Comparison of ENCODE assay signal across 8 cellular contexts in the genomic region with DNA sequence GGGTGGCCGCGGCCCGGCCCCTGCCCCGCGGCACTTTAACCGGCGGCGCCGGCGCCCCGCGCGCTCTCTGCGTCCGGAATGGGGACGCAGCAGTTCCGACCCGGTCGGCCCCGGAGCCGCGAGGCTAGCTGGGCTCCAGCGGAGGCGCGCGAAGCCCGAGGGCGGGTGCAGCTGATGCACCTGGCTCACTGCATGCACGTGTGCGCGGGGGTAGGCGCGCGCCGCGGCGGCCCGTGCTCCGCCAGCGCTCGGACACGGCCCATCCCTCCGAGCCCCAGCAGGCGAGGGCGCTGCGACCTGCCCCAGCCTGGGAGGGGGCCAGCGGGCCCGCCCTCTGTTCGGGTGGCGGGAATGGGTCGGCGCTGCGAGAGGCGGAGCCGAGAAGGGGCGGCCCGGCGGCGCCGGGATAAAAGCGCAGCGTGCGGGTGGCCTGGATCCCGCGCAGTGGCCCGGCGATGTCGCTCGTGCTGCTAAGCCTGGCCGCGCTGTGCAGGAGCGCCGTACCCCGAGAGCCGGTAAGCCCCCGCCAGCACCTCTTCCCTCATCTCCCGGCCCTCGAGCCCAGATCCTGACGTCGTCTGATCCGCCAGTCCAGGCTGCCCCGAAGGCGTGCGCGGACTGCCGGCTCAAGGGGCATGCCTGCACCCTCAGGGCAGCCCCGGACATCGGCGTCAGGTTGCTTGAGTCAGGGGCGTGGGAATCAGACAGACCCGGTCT. TPM values are rescaled to one million over a fixed set of nuclear protein-coding genes. Genes with fewer than 3 reads are reported as not detected.
A peak's percentile ranks its signal among the peaks of the same experiment; 100 is the strongest.
DNase-seq lines count a peak whose midpoint lies in the region; ATAC-seq and TF ChIP-seq lines count a peak whose summit lies in the region.

A gene with protein sequence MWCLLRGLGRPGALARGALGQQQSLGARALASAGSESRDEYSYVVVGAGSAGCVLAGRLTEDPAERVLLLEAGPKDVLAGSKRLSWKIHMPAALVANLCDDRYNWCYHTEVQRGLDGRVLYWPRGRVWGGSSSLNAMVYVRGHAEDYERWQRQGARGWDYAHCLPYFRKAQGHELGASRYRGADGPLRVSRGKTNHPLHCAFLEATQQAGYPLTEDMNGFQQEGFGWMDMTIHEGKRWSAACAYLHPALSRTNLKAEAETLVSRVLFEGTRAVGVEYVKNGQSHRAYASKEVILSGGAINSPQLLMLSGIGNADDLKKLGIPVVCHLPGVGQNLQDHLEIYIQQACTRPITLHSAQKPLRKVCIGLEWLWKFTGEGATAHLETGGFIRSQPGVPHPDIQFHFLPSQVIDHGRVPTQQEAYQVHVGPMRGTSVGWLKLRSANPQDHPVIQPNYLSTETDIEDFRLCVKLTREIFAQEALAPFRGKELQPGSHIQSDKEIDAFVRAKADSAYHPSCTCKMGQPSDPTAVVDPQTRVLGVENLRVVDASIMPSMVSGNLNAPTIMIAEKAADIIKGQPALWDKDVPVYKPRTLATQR (minus strand): TSS at position 286 of the 717 bp plus-strand sequence. CDS start 22,411 bp downstream, outside the sequence.
A gene with protein sequence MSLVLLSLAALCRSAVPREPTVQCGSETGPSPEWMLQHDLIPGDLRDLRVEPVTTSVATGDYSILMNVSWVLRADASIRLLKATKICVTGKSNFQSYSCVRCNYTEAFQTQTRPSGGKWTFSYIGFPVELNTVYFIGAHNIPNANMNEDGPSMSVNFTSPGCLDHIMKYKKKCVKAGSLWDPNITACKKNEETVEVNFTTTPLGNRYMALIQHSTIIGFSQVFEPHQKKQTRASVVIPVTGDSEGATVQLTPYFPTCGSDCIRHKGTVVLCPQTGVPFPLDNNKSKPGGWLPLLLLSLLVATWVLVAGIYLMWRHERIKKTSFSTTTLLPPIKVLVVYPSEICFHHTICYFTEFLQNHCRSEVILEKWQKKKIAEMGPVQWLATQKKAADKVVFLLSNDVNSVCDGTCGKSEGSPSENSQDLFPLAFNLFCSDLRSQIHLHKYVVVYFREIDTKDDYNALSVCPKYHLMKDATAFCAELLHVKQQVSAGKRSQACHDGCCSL (plus strand): TSS at position 435 of the 717 bp plus-strand sequence. CDS start 21 bp downstream, at position 456.

- no peak for TF ChIP-seq CTCF in brain microvascular endothelial cell (IDR thresholded peaks at IDR 0.05; ENCODE audit: low read depth, low read length, missing control alignments)

- H3K9me3 ChIP-seq in skeletal muscle tissue (ENCODE audit: control insufficient read depth in 3 of 3, low read length in 3 of 3) = no peaks in the 10 kb centered on the region

- H3K27ac ChIP-seq in brain microvascular endothelial cell (no peak within 1 kb of the TSS), skeletal muscle tissue (ENCODE audit: low read depth, low read length) (peak within 1 kb of the TSS; percentile 65)

- H3K4me1 ChIP-seq in skeletal muscle tissue (ENCODE audit: control insufficient read depth in 3 of 3, insufficient read depth in 3 of 3, low read length in 3 of 3) = peaks cover 11 to 14% (median 13%) of the 10 kb centered on the region in 3 donors

- H3K4me3 ChIP-seq in brain microvascular endothelial cell (ENCODE audit: low read depth, low read length) (peak within 1 kb of the TSS; percentile 57), skeletal muscle tissue (ENCODE audit: low read length in 3 of 3) (peak within 1 kb of the TSS; percentile 74 to 80 (median 77))

- in situ Hi-C loops in brain microvascular endothelial cell (cut with HindIII; ENCODE audit: low pct_ligation_motif_present, low sequenced_read_pairs) = no loop called here

- H3K9ac ChIP-seq in skeletal muscle tissue (ENCODE audit: low read depth in 1 of 3, low read length in 3 of 3) = peak within 1 kb of the TSS; percentile 79 to 89 (median 88)

- peak; percentile 47 for ATAC-seq in HG02571 (IDR thresholded peaks at IDR 0.05; ENCODE audit: unreplicated experiment)

- no peaks in the 10 kb centered on the region for H3K36me3 ChIP-seq in brain microvascular endothelial cell (replicated peaks)
- H3K36me3 ChIP-seq in skeletal muscle tissue (ENCODE audit: control insufficient read depth in 3 of 3, insufficient read depth in 3 of 3, low read length in 3 of 3) = no peaks in the 10 kb centered on the region

- peaks cover 20% of the 10 kb centered on the region for H3K27me3 ChIP-seq in brain microvascular endothelial cell (replicated peaks)
- H3K27me3 ChIP-seq in skeletal muscle tissue (ENCODE audit: control insufficient read depth in 3 of 3, insufficient read depth in 3 of 3, low read length in 3 of 3) = peaks cover 0 to 10% (median 8%) of the 10 kb centered on the region in 3 donors

- DNase-seq in activated T-cell treated with anti-CD3 and anti-CD28 coated beads for 48 hours (ENCODE audit: low read depth) (peak; percentile 17), activated T-cell treated with anti-CD3 and anti-CD28 coated beads for 4 hours (no peak), NCI-H345 treated with DMSO at 0.1 percent for 48 hours (lab: John Stamatoyannopoulos, UW; ENCODE audit: unreplicated experiment) (peak; percentile 10), brain microvascular endothelial cell (no peak), iPS-NIHi7 (ENCODE audit: extremely low spot score) (peak; percentile 82), NAMALWA (ENCODE audit: low spot score) (no peak)

RNA-seq across cellular contexts. Expression of the first gene that starts in this region (rescaled TPM):
- 0.52 TPM for total RNA-seq in skeletal muscle tissue

RNA-seq across cellular contexts. Expression of the second gene that starts in this region (rescaled TPM):
- 1.6 TPM for total RNA-seq in skeletal muscle tissue

Comparison
In these comparisons a context has a peak if more than half of its experiments do, and no peak if none do; other contexts are left out.
1. DNase-seq: peak in activated T-cell treated with anti-CD3 and anti-CD28 coated beads for 48 hours (single experiment), NCI-H345 treated with DMSO at 0.1 percent for 48 hours (single experiment) and iPS-NIHi7 (single experiment); none in activated T-cell treated with anti-CD3 and anti-CD28 coated beads for 4 hours (single experiment), brain microvascular endothelial cell (single experiment) and NAMALWA (single experiment).